Comparison of ENCODE assay signal across 25 cellular contexts in genomic region chr12:128008341-128008740, GRCh38.
A peak's percentile ranks its signal among the peaks of the same experiment; 100 is the strongest.
DNase-seq lines count a peak whose midpoint lies in the region; ATAC-seq, FAIRE-seq and TF ChIP-seq lines count a peak whose summit lies in the region.
"Had no signal": no experiment of that assay in that cellular context is flagged by ENCODE, and none has a peak within 500 bp of the region (broad histone marks: within the 10 kb centered on the region; RNA-seq: fewer than 3 reads in every experiment).

No MANE protein-coding gene starts in this region.

- H3K27ac Mint-ChIP-seq in astrocyte (ENCODE audit: unreplicated experiment): no peak overlapping the region
- no peak overlapping the region for H3K27ac Mint-ChIP-seq in CD4-positive, alpha-beta T cell
- H3K27ac Mint-ChIP-seq in T-helper 17 cell: no peak overlapping the region
- H3K27ac Mint-ChIP-seq: GM23338 had no signal

- no peak for ATAC-seq in CD4-positive, alpha-beta T cell (ENCODE audit: poor library complexity)
- ATAC-seq in T-helper 17 cell: no peak
- ATAC-seq: GM23338, left lung had no signal

- FAIRE-seq in astrocyte (lab: Jason Lieb, UNC): no peak
- FAIRE-seq: colon had no signal

- no peak overlapping the region for H2AFZ ChIP-seq in astrocyte (ENCODE audit: low read depth, low read length)
- H2AFZ ChIP-seq: GM23338 had no signal

- H3K4me3 ChIP-seq in astrocyte (ENCODE audit: insufficient read depth, low read depth, low read length): no peak overlapping the region
- H3K4me3 ChIP-seq: ascending aorta, BLaER1, GM23338, left lung, stomach, upper lobe of left lung had no signal

- H3K4me1 Mint-ChIP-seq in astrocyte (ENCODE audit: low read depth, unreplicated experiment): no peaks in the 10 kb centered on the region
- H3K4me1 Mint-ChIP-seq in CD4-positive, alpha-beta T cell (ENCODE audit: low read depth): no peaks in the 10 kb centered on the region
- no peaks in the 10 kb centered on the region for H3K4me1 Mint-ChIP-seq in T-helper 17 cell
- H3K4me1 Mint-ChIP-seq: GM23338 had no signal

- POLR2A ChIA-PET in GM10248 (lab: Yijun Ruan, JAX): no interaction called here
- POLR2A ChIA-PET in CD4-positive, alpha-beta T cell (lab: Charles Lee): no interaction called here

- no peaks in the 10 kb centered on the region for H3K9me3 ChIP-seq in astrocyte (ENCODE audit: insufficient read depth, low read depth, low read length)
- H3K9me3 ChIP-seq in CD4-positive, alpha-beta T cell (ENCODE audit: control insufficient read depth, low read length): no peaks in the 10 kb centered on the region
- no peaks in the 10 kb centered on the region for H3K9me3 ChIP-seq in T-helper 17 cell (ENCODE audit: control insufficient read depth, low read length, poor library complexity, severe bottlenecking)
- H3K9me3 ChIP-seq: ascending aorta, BLaER1, left lung, stomach, upper lobe of left lung had no signal

- DNase-seq in ELR (ENCODE audit: low read depth) (peak; percentile 48), astrocyte (ENCODE audit: low read depth) (peak; percentile 83), iris pigment epithelial cell (ENCODE audit: low read depth) (peak; percentile 50), smooth muscle cell of the brain vasculature (ENCODE audit: low read depth, low spot score) (peak; percentile 20), GM10248 (ENCODE audit: extremely low spot score) (no peak), SKM-1 (lab: John Stamatoyannopoulos, UW; ENCODE audit: unreplicated experiment) (no peak), T-helper 17 cell (no peak)
- no peak for DNase-seq in CD4-positive, alpha-beta T cell
- DNase-seq: activated CD4-positive, alpha-beta T cell treated with anti-CD3 and anti-CD28 coated beads for 1 hour; activated naive CD4-positive, alpha-beta T cell treated with anti-CD3 and anti-CD28 coated beads, Interleukin-2, amount 50 U/mL, for 16 hours; DMS 273 treated with DMSO at 0.1 percent for 48 hours; GF-D8; head of caudate nucleus; KBM-7; left lung; NCI-H2029 treated with DMSO at 0.1 percent for 48 hours; NCI-H446 treated with DMSO at 0.1 percent for 48 hours; RPMI8226; stimulated activated CD4-positive, alpha-beta T cell treated with anti-CD3 and anti-CD28 coated beads, Interleukin-12 subunit alpha, Interleukin-12 subunit beta, amount 100 ng/mL, for 4 hours; stomach; upper lobe of left lung had no signal

- no peak overlapping the region for H3K4me3 Mint-ChIP-seq in astrocyte (ENCODE audit: unreplicated experiment)
- H3K4me3 Mint-ChIP-seq in CD4-positive, alpha-beta T cell: no peak overlapping the region
- H3K4me3 Mint-ChIP-seq in T-helper 17 cell: no peak overlapping the region
- H3K4me3 Mint-ChIP-seq: GM23338 had no signal

- peaks cover 6% of the 10 kb centered on the region for H3K9me3 Mint-ChIP-seq in astrocyte (ENCODE audit: unreplicated experiment)
- no peaks in the 10 kb centered on the region for H3K9me3 Mint-ChIP-seq in CD4-positive, alpha-beta T cell

- intact Hi-C loops in CD4-positive, alpha-beta T cell (cut with DNase I, micrococcal nuclease): no loop called here

- H3K79me2 ChIP-seq in astrocyte (ENCODE audit: insufficient read depth, low read length): no peaks in the 10 kb centered on the region

- H3K9ac ChIP-seq in astrocyte (ENCODE audit: low read length): no peak overlapping the region
- H3K9ac ChIP-seq: BLaER1 had no signal

- H3K36me3 ChIP-seq in astrocyte (ENCODE audit: insufficient read depth, low read length): no peaks in the 10 kb centered on the region
- H3K36me3 ChIP-seq: ascending aorta, BLaER1, left lung, stomach, upper lobe of left lung had no signal

- H3K27me3 Mint-ChIP-seq in astrocyte (ENCODE audit: low read depth, unreplicated experiment) (no peaks in the 10 kb centered on the region), T-helper 17 cell (no peaks in the 10 kb centered on the region)
- no peaks in the 10 kb centered on the region for H3K27me3 Mint-ChIP-seq in CD4-positive, alpha-beta T cell

- peak overlapping the region; percentile 64 for H3K27ac ChIP-seq in astrocyte (ENCODE audit: low read depth, low read length)
- H3K27ac ChIP-seq in CD4-positive, alpha-beta T cell (ENCODE audit: low read depth, low read length): no peak overlapping the region
- H3K27ac ChIP-seq: ascending aorta, BLaER1, left lung, stomach, upper lobe of left lung had no signal

- H3K36me3 Mint-ChIP-seq in astrocyte (ENCODE audit: low read depth, unreplicated experiment): no peaks in the 10 kb centered on the region
- no peaks in the 10 kb centered on the region for H3K36me3 Mint-ChIP-seq in CD4-positive, alpha-beta T cell (ENCODE audit: low read depth)
- no peaks in the 10 kb centered on the region for H3K36me3 Mint-ChIP-seq in T-helper 17 cell (ENCODE audit: low read depth)

- peaks cover 3% of the 10 kb centered on the region for H3K27me3 ChIP-seq in astrocyte (ENCODE audit: insufficient read depth, low read length)
- no peaks in the 10 kb centered on the region for H3K27me3 ChIP-seq in CD4-positive, alpha-beta T cell (ENCODE audit: control insufficient read depth, insufficient read depth, low read length)
- H3K27me3 ChIP-seq: ascending aorta, BLaER1, left lung, stomach, upper lobe of left lung had no signal

- peaks cover 21% of the 10 kb centered on the region for H3K4me1 ChIP-seq in astrocyte (ENCODE audit: insufficient read depth, low read length)
- H3K4me1 ChIP-seq: ascending aorta, left lung, stomach, upper lobe of left lung had no signal

- H4K20me1 ChIP-seq in astrocyte (ENCODE audit: insufficient read depth, low read length): no peaks in the 10 kb centered on the region
- H4K20me1 ChIP-seq: BLaER1 had no signal

- H3K4me2 ChIP-seq in astrocyte (ENCODE audit: low read length): peak overlapping the region; percentile 70
- H3K4me2 ChIP-seq: BLaER1, GM23338 had no signal

- CTCF ChIA-PET in GM10248 (lab: Yijun Ruan, JAX): no interaction called here
- CTCF ChIA-PET in CD4-positive, alpha-beta T cell (lab: Charles Lee): no interaction called here

- TF ChIP-seq CTCF in astrocyte (IDR thresholded peaks at IDR 0.05; ENCODE audit: insufficient read depth, low read depth, low read length) (no peak), GM10248 (IDR thresholded peaks at IDR 0.05; ENCODE audit: control extremely low read depth, extremely low read depth, low read depth, missing control alignments) (no peak)
- no peak for TF ChIP-seq CTCF in CD4-positive, alpha-beta T cell (IDR thresholded peaks at IDR 0.05)

Comparison
In these comparisons a context has a peak if more than half of its experiments do, and no peak if none do; other contexts are left out.
1. DNase-seq: peak in ELR (single experiment), astrocyte (single experiment), iris pigment epithelial cell (single experiment) and smooth muscle cell of the brain vasculature (single experiment); none in GM10248 (single experiment), SKM-1 (single experiment), CD4-positive, alpha-beta T cell (0 of 10) and T-helper 17 cell (0 of 3).